9 cellular contexts compared by ENCODE assay signal in the genomic region with DNA sequence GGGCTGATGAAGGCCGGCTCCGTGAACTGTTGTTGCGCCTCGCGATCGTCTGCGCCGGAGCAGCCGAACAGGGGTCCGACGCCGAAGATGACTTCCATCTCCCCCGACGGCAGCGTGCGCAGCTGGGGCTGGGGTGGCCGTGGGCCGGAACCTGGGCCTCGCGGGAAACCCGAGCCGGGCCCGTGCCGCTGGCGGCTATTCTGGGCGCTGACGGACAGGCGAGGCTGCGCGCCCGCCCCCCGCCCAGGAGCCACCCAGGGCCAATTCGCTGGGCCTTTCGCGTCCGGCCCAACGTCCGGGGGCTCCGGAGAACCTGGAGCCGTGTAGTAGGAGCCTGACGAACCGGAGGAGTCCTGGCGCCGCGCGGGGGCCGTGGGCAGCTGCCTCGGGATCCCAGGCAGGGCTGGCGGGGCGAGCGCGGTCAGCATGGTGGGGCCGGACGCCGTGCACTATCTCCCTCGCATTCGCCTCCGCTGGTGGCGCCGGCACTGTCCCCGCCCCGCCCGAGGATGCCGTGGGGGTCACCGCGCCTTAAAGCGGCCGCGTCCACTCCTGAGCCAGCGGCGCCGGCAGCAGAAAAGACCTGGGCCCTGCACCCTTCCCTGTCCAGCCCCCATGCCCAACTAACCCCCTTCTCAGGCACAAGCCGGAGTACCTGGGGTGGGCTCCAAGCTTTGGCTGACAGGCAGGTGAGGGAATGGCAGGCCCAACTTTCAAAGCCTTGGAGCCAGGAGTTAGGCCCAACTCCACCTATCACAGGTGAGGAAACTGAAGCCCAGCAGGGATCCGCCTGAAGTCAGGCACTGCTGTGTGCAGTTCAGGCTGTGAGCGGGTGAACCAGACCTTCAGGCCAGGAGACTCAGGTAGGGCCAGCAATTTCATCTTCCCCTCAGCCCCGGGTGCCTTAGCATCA. TPM values are rescaled to one million over a fixed set of nuclear protein-coding genes. Genes with fewer than 3 reads are reported as not detected.
A peak's percentile ranks its signal among the peaks of the same experiment; 100 is the strongest.
DNase-seq lines count a peak whose midpoint lies in the region; ATAC-seq, FAIRE-seq and TF ChIP-seq lines count a peak whose summit lies in the region.
"Had no signal": no experiment of that assay in that cellular context is flagged by ENCODE, and none has a peak within 500 bp of the region (broad histone marks: within the 10 kb centered on the region; RNA-seq: fewer than 3 reads in every experiment).

A gene with protein sequence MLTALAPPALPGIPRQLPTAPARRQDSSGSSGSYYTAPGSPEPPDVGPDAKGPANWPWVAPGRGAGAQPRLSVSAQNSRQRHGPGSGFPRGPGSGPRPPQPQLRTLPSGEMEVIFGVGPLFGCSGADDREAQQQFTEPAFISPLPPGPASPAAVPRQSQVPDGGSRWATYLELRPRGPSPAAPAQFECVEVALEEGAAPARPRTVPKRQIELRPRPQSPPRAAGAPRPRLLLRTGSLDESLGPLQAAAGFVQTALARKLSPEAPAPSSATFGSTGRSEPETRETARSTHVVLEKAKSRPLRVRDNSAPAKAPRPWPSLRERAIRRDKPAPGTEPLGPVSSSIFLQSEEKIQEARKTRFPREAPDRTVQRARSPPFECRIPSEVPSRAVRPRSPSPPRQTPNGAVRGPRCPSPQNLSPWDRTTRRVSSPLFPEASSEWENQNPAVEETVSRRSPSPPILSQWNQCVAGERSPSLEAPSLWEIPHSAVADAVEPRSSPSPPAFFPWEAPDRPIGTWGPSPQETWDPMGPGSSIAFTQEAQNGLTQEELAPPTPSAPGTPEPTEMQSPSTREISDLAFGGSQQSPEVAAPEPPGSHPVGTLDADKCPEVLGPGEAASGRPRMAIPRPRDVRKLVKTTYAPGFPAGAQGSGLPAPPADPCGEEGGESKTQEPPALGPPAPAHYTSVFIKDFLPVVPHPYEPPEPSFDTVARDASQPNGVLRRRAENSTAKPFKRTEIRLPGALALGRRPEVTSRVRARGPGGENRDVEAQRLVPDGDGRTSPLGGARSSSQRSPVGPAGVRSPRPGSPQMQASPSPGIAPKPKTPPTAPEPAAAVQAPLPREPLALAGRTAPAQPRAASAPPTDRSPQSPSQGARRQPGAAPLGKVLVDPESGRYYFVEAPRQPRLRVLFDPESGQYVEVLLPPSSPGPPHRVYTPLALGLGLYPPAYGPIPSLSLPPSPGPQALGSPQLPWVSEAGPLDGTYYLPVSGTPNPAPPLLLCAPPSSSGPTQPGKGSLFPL (minus strand): TSS at position 451 of the 913 bp plus-strand sequence. CDS start 23 bp downstream, at position 428.

- H3K4me1 ChIP-seq in right lobe of liver (peaks cover 0 to 21% (median 4%) of the 10 kb centered on the region in 4 donors), testis (peaks cover 8% of the 10 kb centered on the region)

- intact Hi-C loops in right lobe of liver (cut with DNase I) (no loop called here), testis (cut with DNase I; ENCODE audit: low total_unique reads) (no loop called here)

- H3K27me3 Mint-ChIP-seq in T-helper 2 cell treated with Interferon-gamma antibody and Interleukin-4, amounts not matched to agents 5 μg/mL and 100 μg/mL, for 36 hours (ENCODE audit: low read depth), result no peaks in the 10 kb centered on the region

- no peak for FAIRE-seq in bronchial epithelial cell (lab: Jason Lieb, UNC)
- FAIRE-seq: A204.1 had no signal

- H3K27ac ChIP-seq in right lobe of liver (peak within 1 kb of the TSS; percentile 10 to 57 (median 48)), testis (peak within 1 kb of the TSS in 1 of 2 donors; percentile 78)

- TF ChIP-seq POLR2A in right lobe of liver (IDR thresholded peaks at IDR 0.05) (peak; percentile 15), testis (IDR thresholded peaks at IDR 0.05) (no peak)

- H3K27me3 ChIP-seq in bronchial epithelial cell (ENCODE audit: control insufficient read depth, insufficient read depth, low read length), result no peaks in the 10 kb centered on the region
- peaks cover 0 to 19% of the 10 kb centered on the region in 2 donors for H3K27me3 ChIP-seq in right lobe of liver
- no peaks in the 10 kb centered on the region for H3K27me3 ChIP-seq in testis

- 45% methylated on average over 14 of the region's 76 CpGs for WGBS in right lobe of liver (ENCODE audit: insufficient coverage, low coverage, low lambda C conversion rate, missing lambda C conversion rate)
- WGBS in testis, 2 donors, result 29 to 50% methylated on average over 1 to 64 of the region's 76 CpGs

- H3K36me3 ChIP-seq in bronchial epithelial cell (ENCODE audit: control insufficient read depth, insufficient read depth, low read length) (no peaks in the 10 kb centered on the region), right lobe of liver (no peaks in the 10 kb centered on the region), testis (ENCODE audit: low read depth, missing control alignments) (no peaks in the 10 kb centered on the region)

- H3K4me3 ChIP-seq in bronchial epithelial cell (ENCODE audit: low read depth, low read length) (peak within 1 kb of the TSS; percentile 43), right lobe of liver (peak within 1 kb of the TSS; percentile 33 to 40 (median 39)), testis (peak within 1 kb of the TSS; percentile 55 to 59)

- peak within 1 kb of the TSS; percentile 93 for H3K27ac Mint-ChIP-seq in T-helper 2 cell treated with Interferon-gamma antibody and Interleukin-4, amounts not matched to agents 5 μg/mL and 100 μg/mL, for 36 hours

- DNase-seq in T-helper 2 cell treated with Interferon-gamma antibody and Interleukin-4, amounts not matched to agents 5 μg/mL and 100 μg/mL, for 36 hours (ENCODE audit: low spot score), result no peak
- DNase-seq in T-helper 2 cell (no peak), bronchial epithelial cell (ENCODE audit: low read depth) (no peak), right lobe of liver (peak in 1 of 3 donors; percentile 48), testis (no peak), GM13977 (ENCODE audit: low spot score) (no peak), COLO829 (ENCODE audit: low spot score) (no peak)

- H3K36me3 Mint-ChIP-seq in T-helper 2 cell treated with Interferon-gamma antibody and Interleukin-4, amounts not matched to agents 5 μg/mL and 100 μg/mL, for 36 hours (ENCODE audit: low read depth), result peaks cover 23% of the 10 kb centered on the region

- H3K9me3 Mint-ChIP-seq in T-helper 2 cell treated with Interferon-gamma antibody and Interleukin-4, amounts not matched to agents 5 μg/mL and 100 μg/mL, for 36 hours, result no peaks in the 10 kb centered on the region

- TF ChIP-seq CTCF in bronchial epithelial cell (IDR thresholded peaks at IDR 0.05; ENCODE audit: insufficient read depth, low read length, severe bottlenecking) (no peak), right lobe of liver (IDR thresholded peaks at IDR 0.05) (no peak), testis (IDR thresholded peaks at IDR 0.05) (no peak), GM13977 (IDR thresholded peaks at IDR 0.05; ENCODE audit: extremely low read depth, insufficient read depth, missing control alignments) (no peak)

- ATAC-seq in right lobe of liver (peak; percentile 35 to 61 (median 41)), HG03565 (IDR thresholded peaks at IDR 0.05; ENCODE audit: unreplicated experiment) (no peak)

- H3K4me3 Mint-ChIP-seq in T-helper 2 cell treated with Interferon-gamma antibody and Interleukin-4, amounts not matched to agents 5 μg/mL and 100 μg/mL, for 36 hours, result peak within 1 kb of the TSS; percentile 94

- H3K9me3 ChIP-seq in right lobe of liver (no peaks in the 10 kb centered on the region), testis (no peaks in the 10 kb centered on the region)

- in situ Hi-C loops in GM13977 (cut with MboI; ENCODE audit: low pct_unique_long_range_greater_than_20kb, low sequenced_read_pairs, unreplicated experiment), result no loop called here

- H3K4me1 Mint-ChIP-seq in T-helper 2 cell treated with Interferon-gamma antibody and Interleukin-4, amounts not matched to agents 5 μg/mL and 100 μg/mL, for 36 hours (ENCODE audit: low read depth), result peaks cover 45% of the 10 kb centered on the region

RNA-seq across cellular contexts. Expression of the gene that starts here (rescaled TPM):
- 0.51 and 0.53 TPM in 2 replicates for total RNA-seq in bronchial epithelial cell
- total RNA-seq in right lobe of liver, result under 1 TPM; 0.25 to 0.51 (median 0.41) TPM
- 1 to 10 TPM; 2.7 to 3.6 TPM for total RNA-seq in testis
- polyA plus RNA-seq in testis (ENCODE audit: insufficient read depth, low read depth, low replicate concordance), result 1.5 TPM

Comparison
In these comparisons a context has a peak if more than half of its experiments do, and no peak if none do; other contexts are left out.
1. Peak in ATAC-seq, H3K4me3 ChIP-seq and H3K27ac ChIP-seq in right lobe of liver; RNA of the gene not detected or under 1 TPM.